23 cellular contexts compared by ENCODE assay signal in genomic region chr10:6199131-6199733, GRCh38. TPM values are rescaled to one million over a fixed set of nuclear protein-coding genes. Genes with fewer than 3 reads are reported as not detected.
DNase-seq lines count a peak whose midpoint lies in the region; ATAC-seq and TF ChIP-seq lines count a peak whose summit lies in the region.
"Had no signal": no experiment of that assay in that cellular context is flagged by ENCODE, and none has a peak within 500 bp of the region (broad histone marks: within the 10 kb centered on the region; RNA-seq: fewer than 3 reads in every experiment).

No MANE protein-coding gene starts in this region.

- no peaks in the 10 kb centered on the region for H3K36me3 ChIP-seq in CD8-positive, alpha-beta memory T cell (ENCODE audit: insufficient read depth, low read length)
- H3K36me3 ChIP-seq in body of pancreas (replicated peaks in 1 of 2; ENCODE audit: insufficient read depth in 1 of 2, low read depth in 2 of 2) = no peaks in the 10 kb centered on the region
- no peaks in the 10 kb centered on the region for H3K36me3 ChIP-seq in gastrocnemius medialis
- H3K36me3 ChIP-seq in BE2C = no peaks in the 10 kb centered on the region

- peaks cover 0 to 2% (median 0%) of the 10 kb centered on the region in 5 donors for H3K9me3 Mint-ChIP-seq in CD8-positive, alpha-beta memory T cell
- H3K9me3 Mint-ChIP-seq in Calu3 (ENCODE audit: low read depth, unreplicated experiment) = no peaks in the 10 kb centered on the region
- H3K9me3 Mint-ChIP-seq: natural killer cell treated with Interleukin-12 subunit alpha and Interleukin-12 subunit beta and Interleukin-15 and Interleukin-18, amount 100 ng/mL, for 72 hours had no signal

- CTCF ChIA-PET in CD8-positive, alpha-beta memory T cell (lab: Charles Lee) = interaction anchor here (1.0 to 8.1 kb wide), 4 partner anchors 26 to 207 kb away, joined by 3 to 137 read pairs (median 6); no protein-coding TSS in a partner anchor
- CTCF ChIA-PET in Calu3 (lab: Charles Lee) = interaction anchor here (0.6 kb wide), 3 partner anchors 15 to 204 kb away, joined by 3 to 5 read pairs (median 3); no protein-coding TSS in a partner anchor

- no peak for TF ChIP-seq POLR2A in body of pancreas (IDR thresholded peaks at IDR 0.05)
- peak in 1 of 2 donors; percentile 45 for TF ChIP-seq POLR2A in gastrocnemius medialis (IDR thresholded peaks at IDR 0.05)

- no peaks in the 10 kb centered on the region for H3K9me3 ChIP-seq in CD8-positive, alpha-beta memory T cell (ENCODE audit: low read length)
- H3K9me3 ChIP-seq in body of pancreas = no peaks in the 10 kb centered on the region
- H3K9me3 ChIP-seq in gastrocnemius medialis = no peaks in the 10 kb centered on the region
- H3K9me3 ChIP-seq in BE2C = no peaks in the 10 kb centered on the region
- H3K9me3 ChIP-seq: testis had no signal

- peaks cover 0 to 2% of the 10 kb centered on the region in 2 donors for H3K27me3 Mint-ChIP-seq in CD8-positive, alpha-beta memory T cell
- H3K27me3 Mint-ChIP-seq in Calu3 (ENCODE audit: unreplicated experiment) = no peaks in the 10 kb centered on the region

- DNase-seq in NCI-H2171 treated with DMSO at 0.1 percent for 48 hours (lab: John Stamatoyannopoulos, UW) (peak; percentile 33), NCI-H2171 (lab: John Stamatoyannopoulos, UW) (no peak), body of pancreas (peak; percentile 50 to 75 (median 71)), gastrocnemius medialis (peak in 1 of 2 donors; percentile 75), Calu3 (no peak), BE2C (no peak)
- DNase-seq in CD8-positive, alpha-beta memory T cell = no peak
- DNase-seq in stimulated activated CD4-positive, alpha-beta T cell treated with anti-CD3 and anti-CD28 coated beads, Interleukin-4, amount 100 ng/mL, for 1 hour = no peak
- DNase-seq: activated CD8-positive, alpha-beta memory T cell treated with anti-CD3 and anti-CD28 coated beads, Interleukin-2, amount 50 U/mL, for 48 hours; activated effector memory CD4-positive, alpha-beta T cell treated with anti-CD3 and anti-CD28 coated beads, Interleukin-2, amount 50 U/mL, for 16 hours; amniotic stem cell; caudate nucleus; EL; glutamatergic neuron; Kasumi-1; kidney glomerular epithelial cell; NCI-H1930; NCI-H510A; T-helper 2 cell; testis had no signal

- intact Hi-C loops in body of pancreas (cut with DNase I) = no loop called here
- intact Hi-C loops in gastrocnemius medialis (cut with DNase I; ENCODE audit: low total_unique reads) = no loop called here
- intact Hi-C loops in Calu3 (cut with micrococcal nuclease; ENCODE audit: unreplicated experiment) = no loop called here

- H3K27me3 ChIP-seq in CD8-positive, alpha-beta memory T cell (ENCODE audit: insufficient read depth, low read length, poor library complexity, severe bottlenecking) = no peaks in the 10 kb centered on the region
- H3K27me3 ChIP-seq in body of pancreas = no peaks in the 10 kb centered on the region
- no peaks in the 10 kb centered on the region for H3K27me3 ChIP-seq in gastrocnemius medialis
- H3K27me3 ChIP-seq in BE2C = peaks cover 22% of the 10 kb centered on the region
- H3K27me3 ChIP-seq: testis had no signal

- no peak for TF ChIP-seq CTCF in body of pancreas (IDR thresholded peaks at IDR 0.05)
- no peak for TF ChIP-seq CTCF in gastrocnemius medialis (IDR thresholded peaks at IDR 0.05 in 4 of 5, conservative IDR thresholded peaks at IDR 0.05 in 1 of 5)
- no peak for TF ChIP-seq CTCF in Calu3 (IDR thresholded peaks at IDR 0.05; ENCODE audit: unreplicated experiment)
- TF ChIP-seq CTCF in BE2C (IDR thresholded peaks at IDR 0.05; ENCODE audit: low read depth, low read length) = no peak

- no peak overlapping the region for H3K4me3 ChIP-seq in CD8-positive, alpha-beta memory T cell (ENCODE audit: low read length)
- no peak overlapping the region for H3K4me3 ChIP-seq in body of pancreas
- no peak overlapping the region for H3K4me3 ChIP-seq in gastrocnemius medialis
- no peak overlapping the region for H3K4me3 ChIP-seq in BE2C (ENCODE audit: low read depth, low read length)
- H3K4me3 ChIP-seq: GM23338, testis had no signal

- in situ Hi-C loops in gastrocnemius medialis (cut with MboI; ENCODE audit: low sequenced_read_pairs in 4 of 4) = loop anchor here in 1 of 4 donors (5.0 to 25.0 kb wide), 2 partner anchors 37 to 1537 kb away; no protein-coding TSS in a partner anchor

- WGBS in body of pancreas, 2 donors = 18 to 34% methylated on average over 6 of the region's 6 CpGs

- POLR2A ChIA-PET in CD8-positive, alpha-beta memory T cell (lab: Charles Lee) = interaction anchor here (0.6 to 0.7 kb wide), 2 partner anchors 223 to 812 kb away, joined by 3 to 11 read pairs; no protein-coding TSS in a partner anchor

- no peak for ATAC-seq in body of pancreas
- ATAC-seq in gastrocnemius medialis = peak; percentile 5 to 11
- ATAC-seq: GM23338; natural killer cell treated with Interleukin-12 subunit alpha and Interleukin-12 subunit beta and Interleukin-15 and Interleukin-18, amount 100 ng/mL, for 72 hours had no signal

- peaks cover 0 to 6% (median 0%) of the 10 kb centered on the region in 3 donors for H3K36me3 Mint-ChIP-seq in CD8-positive, alpha-beta memory T cell
- H3K36me3 Mint-ChIP-seq in Calu3 (ENCODE audit: insufficient read depth, unreplicated experiment) = peaks cover 37% of the 10 kb centered on the region

- H3K27ac ChIP-seq in CD8-positive, alpha-beta memory T cell (ENCODE audit: low read depth, low read length) = no peak overlapping the region
- H3K27ac ChIP-seq in body of pancreas (peak overlapping the region; percentile 54 to 95 (median 58)), gastrocnemius medialis (peak overlapping the region; percentile 89 to 98 (median 95))
- H3K27ac ChIP-seq: 22Rv1, testis had no signal

- H3K4me1 Mint-ChIP-seq in CD8-positive, alpha-beta memory T cell = peaks cover 12 to 26% (median 23%) of the 10 kb centered on the region in 3 donors
- no peaks in the 10 kb centered on the region for H3K4me1 Mint-ChIP-seq in Calu3 (ENCODE audit: low read depth, unreplicated experiment)

- peak overlapping the region in 3 of 7 donors; percentile 12 to 91 (median 34) for H3K4me3 Mint-ChIP-seq in CD8-positive, alpha-beta memory T cell
- no peak overlapping the region for H3K4me3 Mint-ChIP-seq in Calu3 (ENCODE audit: low read depth, unreplicated experiment)

- H3K4me1 ChIP-seq in CD8-positive, alpha-beta memory T cell (ENCODE audit: insufficient read depth, low read length) = peaks cover 11% of the 10 kb centered on the region
- H3K4me1 ChIP-seq in body of pancreas (peaks cover 57% of the 10 kb centered on the region), gastrocnemius medialis (peaks cover 56 to 57% of the 10 kb centered on the region in 2 donors), BE2C (no peaks in the 10 kb centered on the region)

- peak overlapping the region in 6 of 8 donors; percentile 12 to 70 (median 54) for H3K27ac Mint-ChIP-seq in CD8-positive, alpha-beta memory T cell
- H3K27ac Mint-ChIP-seq in Calu3 (ENCODE audit: unreplicated experiment) = no peak overlapping the region
- H3K27ac Mint-ChIP-seq: GM23338 had no signal

- no TSS peak for BruUV-seq in Calu3 (replicated peaks; lab: Mats Ljungman, UMichigan)

RNA-seq across cellular contexts. Expression of gene PFKFB3, which starts 3.5 kb away (rescaled TPM):
- 10 to 100 TPM; 53.6 to 60.1 TPM for total RNA-seq in CD8-positive, alpha-beta memory T cell
- 7.4 TPM for polyA plus RNA-seq in CD8-positive, alpha-beta memory T cell
- total RNA-seq in body of pancreas (100 to 1,000 TPM in 1 of 2 donors, 10 to 100 TPM in 1; 26.5 to 137 TPM), gastrocnemius medialis (1,000 to 10,000 TPM in 1 of 4 donors, 100 to 1,000 TPM in 3; 218 to 1,159 (median 337) TPM), Calu3 (2022) (273 and 293 TPM in 2 replicates)
- 12.1 TPM for polyA plus RNA-seq in BE2C (2012; ENCODE audit: insufficient read depth, insufficient read length, low read depth)

Comparison
In these comparisons a context has a peak if more than half of its experiments do, and no peak if none do; other contexts are left out.
1. DNase-seq: peak in NCI-H2171 treated with DMSO at 0.1 percent for 48 hours (single experiment) and body of pancreas (4 of 4); none in NCI-H2171 (single experiment), CD8-positive, alpha-beta memory T cell (0 of 5), Calu3 (single experiment), stimulated activated CD4-positive, alpha-beta T cell treated with anti-CD3 and anti-CD28 coated beads, Interleukin-4, amount 100 ng/mL, for 1 hour (single experiment) and BE2C (single experiment).